Comparison of ENCODE assay signal across 21 cellular contexts in the genomic region with DNA sequence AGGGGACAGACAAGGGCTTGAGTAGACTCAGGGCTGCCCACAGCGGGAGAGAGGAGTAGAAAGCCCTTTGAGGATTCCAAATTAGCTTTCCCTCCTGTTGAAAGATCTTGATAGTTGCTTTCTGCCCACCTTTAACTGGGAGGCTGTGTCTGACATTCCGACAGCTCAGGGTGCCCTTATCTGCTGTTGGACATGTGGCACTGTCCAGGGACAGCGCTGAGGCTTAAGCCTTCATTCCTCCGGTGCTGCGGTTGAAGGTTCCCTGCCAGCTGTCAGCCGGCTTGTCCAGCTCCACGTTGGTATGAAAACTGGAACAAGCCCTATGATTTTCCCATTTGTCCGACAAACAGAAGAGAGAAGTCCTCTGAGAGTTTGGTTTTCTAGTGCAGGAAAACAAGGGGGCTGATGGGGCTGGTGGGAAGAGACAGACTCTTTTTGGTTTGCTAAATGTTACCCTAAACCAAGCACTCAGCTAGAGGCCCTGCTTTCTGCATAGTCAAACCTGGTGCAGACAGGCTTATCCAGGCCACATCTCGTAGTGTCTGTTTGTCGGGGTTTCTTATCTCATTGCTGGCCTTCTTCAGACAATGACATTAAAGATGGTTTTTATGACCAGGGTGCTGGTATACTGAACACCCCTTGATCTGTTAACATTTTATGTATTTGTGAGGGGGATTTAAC. TPM values are rescaled to one million over a fixed set of nuclear protein-coding genes. Genes with fewer than 3 reads are reported as not detected.
DNase-seq lines count a peak whose midpoint lies in the region; ATAC-seq and TF ChIP-seq lines count a peak whose summit lies in the region.
"Had no signal": no experiment of that assay in that cellular context is flagged by ENCODE, and none has a peak within 500 bp of the region (broad histone marks: within the 10 kb centered on the region; RNA-seq: fewer than 3 reads in every experiment).

No MANE protein-coding gene starts in this region.

- in situ Hi-C loops in gastrocnemius medialis (cut with MboI; ENCODE audit: low sequenced_read_pairs in 4 of 4) = loop anchor here in 1 of 4 donors (25.0 kb wide), 1 partner anchor 721 kb away; no protein-coding TSS in a partner anchor
- in situ Hi-C loops in KBM-7 (cut with MboI; ENCODE audit: low pct_unique_long_range_greater_than_20kb, low sequenced_read_pairs) = no loop called here

- POLR2A ChIA-PET in A673 (lab: Charles Lee; ENCODE audit: low non-redundant PET) = no interaction called here

- DNase-seq in LNCaP clone FGC (ENCODE audit: low read depth) (no peak), ecto neural progenitor cell (ENCODE audit: low spot score) (peak; percentile 31), islet precursor cell (peak; percentile 75), gastrocnemius medialis (no peak), A673 (ENCODE audit: low spot score) (no peak), KBM-7 (no peak), NCI-H2171 treated with DMSO at 0.1 percent for 48 hours (lab: John Stamatoyannopoulos, UW) (no peak)
- DNase-seq: activated CD4-positive, alpha-beta T cell treated with anti-CD3 and anti-CD28 coated beads for 4 hours; activated CD8-positive, alpha-beta memory T cell treated with anti-CD3 and anti-CD28 coated beads, Interleukin-2, amount 10 ng/mL, durations not matched to agents 7 days and 5 days; activated naive CD8-positive, alpha-beta T cell treated with anti-CD3 and anti-CD28 coated beads for 36 hours; effector memory CD8-positive, alpha-beta T cell; HFFc6; MV-4-11; NCI-H187; NCI-H2227 treated with DMSO at 0.1 percent for 48 hours; stimulated activated CD4-positive, alpha-beta T cell treated with anti-CD3 and anti-CD28 coated beads, Interleukin-15, amount 100 ng/mL, for 24 hours; substantia nigra had no signal

- 0 out of 2 replicates have a peak overlapping the region, but pooled peaks have one; percentile 5 for H3K4me3 ChIP-seq in LNCaP clone FGC (ENCODE audit: low read depth, low read length)
- no peak overlapping the region for H3K4me3 ChIP-seq in gastrocnemius medialis
- H3K4me3 ChIP-seq in A673 (ENCODE audit: low read depth, low read length, poor library complexity, severe bottlenecking) = no peak overlapping the region
- H3K4me3 ChIP-seq: Peyer's patch had no signal

- TF ChIP-seq POLR2A in gastrocnemius medialis (IDR thresholded peaks at IDR 0.05) = no peak

- no peak overlapping the region for H3K27ac ChIP-seq in gastrocnemius medialis
- H3K27ac ChIP-seq in A673 (ENCODE audit: low read depth, low read length, poor library complexity, severe bottlenecking) = no peak overlapping the region
- H3K27ac ChIP-seq: HL-60, Peyer's patch had no signal

- TF ChIP-seq CTCF in LNCaP clone FGC (IDR thresholded peaks at IDR 0.05; ENCODE audit: control insufficient read depth, extremely low read depth, insufficient read depth) (no peak), gastrocnemius medialis (IDR thresholded peaks at IDR 0.05 in 4 of 5, conservative IDR thresholded peaks at IDR 0.05 in 1 of 5) (no peak), A673 (conservative IDR thresholded peaks at IDR 0.05; ENCODE audit: low read depth, low read length) (no peak)

- CTCF ChIA-PET in A673 (lab: Charles Lee) = interaction anchor here (1.2 kb wide), 1 partner anchor 23 kb away, joined by 4 read pairs; no protein-coding TSS in a partner anchor

- H3K4me1 ChIP-seq in gastrocnemius medialis (peaks cover 7 to 10% of the 10 kb centered on the region in 2 donors), A673 (ENCODE audit: insufficient read depth, low read length, poor library complexity, severe bottlenecking) (no peaks in the 10 kb centered on the region)
- H3K4me1 ChIP-seq: Peyer's patch had no signal

- intact Hi-C loops in gastrocnemius medialis (cut with DNase I; ENCODE audit: low total_unique reads) = no loop called here
- intact Hi-C loops in A673 (cut with micrococcal nuclease; ENCODE audit: unreplicated experiment) = no loop called here

- no peaks in the 10 kb centered on the region for H3K9me3 ChIP-seq in gastrocnemius medialis
- no peaks in the 10 kb centered on the region for H3K9me3 ChIP-seq in A673 (ENCODE audit: low read depth, low read length, poor library complexity, severe bottlenecking)
- H3K9me3 ChIP-seq: Peyer's patch had no signal

- ATAC-seq in gastrocnemius medialis (peak; percentile 54 to 75), GM21737 (IDR thresholded peaks at IDR 0.05; ENCODE audit: unreplicated experiment) (no peak)
- ATAC-seq: activated CD8-positive, alpha-beta memory T cell treated with anti-CD3 and anti-CD28 coated beads, Interleukin-2, amount 10 ng/mL, durations not matched to agents 7 days and 5 days; effector memory CD8-positive, alpha-beta T cell; left lobe of liver had no signal

- H3K27me3 ChIP-seq in gastrocnemius medialis (no peaks in the 10 kb centered on the region), A673 (replicated peaks; ENCODE audit: insufficient read depth, low read depth, low read length, poor library complexity) (peaks cover 22% of the 10 kb centered on the region)
- H3K27me3 ChIP-seq: Peyer's patch had no signal

- BruUV-seq in A673 (replicated peaks; lab: Mats Ljungman, UMichigan) = no TSS peak

- H3K36me3 ChIP-seq in gastrocnemius medialis = no peaks in the 10 kb centered on the region
- no peaks in the 10 kb centered on the region for H3K36me3 ChIP-seq in A673 (ENCODE audit: insufficient read depth, low read length, poor library complexity, severe bottlenecking)
- H3K36me3 ChIP-seq: Peyer's patch had no signal

RNA-seq across cellular contexts. Expression of gene GREB1, which starts 24.5 kb away (rescaled TPM):
- total RNA-seq in gastrocnemius medialis (1 to 10 TPM; 1.7 to 9.3 (median 2.6) TPM), A673 (2021) (1.3 and 1.5 TPM in 2 replicates)

Comparison
In these comparisons a context has a peak if more than half of its experiments do, and no peak if none do; other contexts are left out.
1. DNase-seq: peak in ecto neural progenitor cell (single experiment) and islet precursor cell (single experiment); none in LNCaP clone FGC (single experiment), gastrocnemius medialis (0 of 2), A673 (single experiment), KBM-7 (single experiment) and NCI-H2171 treated with DMSO at 0.1 percent for 48 hours (single experiment).